Comparison of ENCODE assay signal across 8 cellular contexts in the genomic region with DNA sequence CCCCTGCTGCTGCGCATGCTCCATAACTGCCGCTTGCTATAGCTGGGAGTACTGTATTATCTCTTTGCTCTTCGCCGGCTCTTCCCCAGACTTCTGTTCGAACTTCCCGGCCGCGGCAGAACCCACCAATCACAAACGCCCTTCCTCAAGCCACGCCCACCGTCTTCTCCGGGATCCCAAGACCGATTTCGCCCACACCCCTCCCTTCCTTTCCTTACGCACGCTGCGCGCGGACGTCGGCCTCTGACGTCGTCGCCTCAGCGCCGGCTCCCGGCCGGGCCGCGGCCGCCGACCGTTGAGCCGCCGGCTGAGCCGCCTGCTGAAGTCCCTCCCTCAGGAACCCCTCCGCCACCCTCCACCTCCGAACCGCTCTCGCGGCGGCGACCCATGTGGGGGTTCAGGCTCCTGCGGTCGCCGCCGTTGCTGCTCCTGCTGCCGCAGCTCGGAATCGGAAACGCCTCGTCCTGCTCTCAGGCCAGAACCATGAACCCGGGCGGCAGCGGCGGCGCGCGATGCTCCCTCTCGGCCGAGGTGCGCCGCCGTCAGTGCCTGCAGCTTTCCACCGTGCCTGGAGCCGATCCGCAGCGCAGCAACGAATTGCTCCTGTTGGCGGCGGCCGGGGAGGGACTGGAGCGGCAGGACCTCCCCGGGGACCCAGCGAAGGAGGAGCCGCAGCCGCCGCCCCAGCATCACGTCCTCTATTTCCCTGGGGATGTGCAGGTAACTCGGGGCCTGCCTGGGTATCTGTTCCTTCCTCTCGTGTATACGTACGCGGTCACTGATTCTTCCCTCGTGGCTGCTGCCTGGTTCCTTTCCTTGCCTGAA. TPM values are rescaled to one million over a fixed set of nuclear protein-coding genes. Genes with fewer than 3 reads are reported as not detected.
DNase-seq lines count a peak whose midpoint lies in the region; ATAC-seq lines count a peak whose summit lies in the region.

A gene with protein sequence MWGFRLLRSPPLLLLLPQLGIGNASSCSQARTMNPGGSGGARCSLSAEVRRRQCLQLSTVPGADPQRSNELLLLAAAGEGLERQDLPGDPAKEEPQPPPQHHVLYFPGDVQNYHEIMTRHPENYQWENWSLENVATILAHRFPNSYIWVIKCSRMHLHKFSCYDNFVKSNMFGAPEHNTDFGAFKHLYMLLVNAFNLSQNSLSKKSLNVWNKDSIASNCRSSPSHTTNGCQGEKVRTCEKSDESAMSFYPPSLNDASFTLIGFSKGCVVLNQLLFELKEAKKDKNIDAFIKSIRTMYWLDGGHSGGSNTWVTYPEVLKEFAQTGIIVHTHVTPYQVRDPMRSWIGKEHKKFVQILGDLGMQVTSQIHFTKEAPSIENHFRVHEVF (plus strand): TSS at position 242 of the 825 bp plus-strand sequence. CDS start 146 bp downstream, at position 388.

- H3K4me3 ChIP-seq in CD8-positive, alpha-beta memory T cell (ENCODE audit: low read length), result peak within 1 kb of the TSS; percentile 94

- peaks cover 5 to 20% (median 6%) of the 10 kb centered on the region in 3 donors for H3K36me3 Mint-ChIP-seq in CD8-positive, alpha-beta memory T cell
- no peaks in the 10 kb centered on the region for H3K36me3 Mint-ChIP-seq in effector memory CD8-positive, alpha-beta T cell (ENCODE audit: insufficient read depth)

- CTCF ChIA-PET in CD8-positive, alpha-beta memory T cell (lab: Charles Lee), result interaction anchor here (1.3 kb wide), 1 partner anchor 19 kb away, joined by 3 read pairs; no protein-coding TSS in a partner anchor
- CTCF ChIA-PET in activated CD8-positive, alpha-beta memory T cell treated with anti-CD3 and anti-CD28 coated beads for 36 hours (lab: Charles Lee), result interaction anchor here (0.5 kb wide), 1 partner anchor 659 kb away, joined by 3 read pairs; no protein-coding TSS in a partner anchor

- H3K9me3 ChIP-seq in CD8-positive, alpha-beta memory T cell (ENCODE audit: low read length), result no peaks in the 10 kb centered on the region

- peaks cover 24% of the 10 kb centered on the region for H3K4me1 ChIP-seq in CD8-positive, alpha-beta memory T cell (ENCODE audit: insufficient read depth, low read length)

- peaks cover 35 to 49% (median 48%) of the 10 kb centered on the region in 3 donors for H3K4me1 Mint-ChIP-seq in CD8-positive, alpha-beta memory T cell
- H3K4me1 Mint-ChIP-seq in effector memory CD8-positive, alpha-beta T cell (ENCODE audit: low read depth in 2 of 2), result peaks cover 18 to 34% of the 10 kb centered on the region in 2 donors

- POLR2A ChIA-PET in CD8-positive, alpha-beta memory T cell (lab: Charles Lee), result no interaction called here
- POLR2A ChIA-PET in activated CD8-positive, alpha-beta memory T cell treated with anti-CD3 and anti-CD28 coated beads for 36 hours (lab: Charles Lee), result interaction anchor here (1.1 kb wide), 1 partner anchor 42 kb away, joined by 3 read pairs; no protein-coding TSS in a partner anchor

- ATAC-seq in GM19468 (IDR thresholded peaks at IDR 0.05; ENCODE audit: extremely low read depth, unreplicated experiment), result peak; percentile 89
- ATAC-seq in effector memory CD8-positive, alpha-beta T cell (replicated peaks), result peak; percentile 81

- H3K27ac ChIP-seq in CD8-positive, alpha-beta memory T cell (ENCODE audit: low read depth, low read length), result peak within 1 kb of the TSS; percentile 81

- H3K27ac Mint-ChIP-seq in CD8-positive, alpha-beta memory T cell, result peak within 1 kb of the TSS; percentile 60 to 99 (median 97)
- H3K27ac Mint-ChIP-seq in effector memory CD8-positive, alpha-beta T cell, result peak within 1 kb of the TSS; percentile 90 to 93

- H3K27me3 Mint-ChIP-seq in CD8-positive, alpha-beta memory T cell, result peaks cover 2 to 14% of the 10 kb centered on the region in 2 donors
- H3K27me3 Mint-ChIP-seq in effector memory CD8-positive, alpha-beta T cell, result peaks cover 14 to 18% of the 10 kb centered on the region in 2 donors

- peak within 1 kb of the TSS; percentile 89 to 98 (median 95) for H3K4me3 Mint-ChIP-seq in CD8-positive, alpha-beta memory T cell
- peak within 1 kb of the TSS; percentile 91 to 96 for H3K4me3 Mint-ChIP-seq in effector memory CD8-positive, alpha-beta T cell

- no peaks in the 10 kb centered on the region for H3K9me3 Mint-ChIP-seq in CD8-positive, alpha-beta memory T cell
- no peaks in the 10 kb centered on the region for H3K9me3 Mint-ChIP-seq in effector memory CD8-positive, alpha-beta T cell

- H3K27me3 ChIP-seq in CD8-positive, alpha-beta memory T cell (ENCODE audit: insufficient read depth, low read length, poor library complexity, severe bottlenecking), result no peaks in the 10 kb centered on the region

- DNase-seq in CD8-positive, alpha-beta memory T cell, result peak; percentile 80 to 89 (median 86)
- DNase-seq in HS-5 (ENCODE audit: low read depth) (peak; percentile 98), medulla oblongata (ENCODE audit: extremely low spot score) (peak; percentile 98)
- DNase-seq in NK-92 treated with Interleukin-12 subunit alpha and Interleukin-12 subunit beta, amount 100 ng/mL, for 24 hours (lab: John Stamatoyannopoulos, UW), result peak; percentile 95
- DNase-seq in effector memory CD8-positive, alpha-beta T cell, result peak; percentile 79 to 84 (median 80)
- DNase-seq in stimulated activated CD8-positive, alpha-beta memory T cell treated with anti-CD3 and anti-CD28 coated beads, Interleukin-12 subunit alpha, Interleukin-12 subunit beta, amount 100 ng/mL, for 1 hour (ENCODE audit: low read depth), result peak; percentile 85

- no peaks in the 10 kb centered on the region for H3K36me3 ChIP-seq in CD8-positive, alpha-beta memory T cell (ENCODE audit: insufficient read depth, low read length)

RNA-seq across cellular contexts. Expression of the gene that starts here (rescaled TPM):
- 10 to 100 TPM; 19.8 to 20.9 TPM for total RNA-seq in CD8-positive, alpha-beta memory T cell
- polyA plus RNA-seq in CD8-positive, alpha-beta memory T cell, result 12.9 TPM
- total RNA-seq in activated CD8-positive, alpha-beta memory T cell treated with anti-CD3 and anti-CD28 coated beads for 36 hours, result 10 to 100 TPM; 19.7 to 20.5 TPM

Comparison
In these comparisons a context has a peak if more than half of its experiments do, and no peak if none do; other contexts are left out.
1. Peak in every context shown above with its lines: DNase-seq, ATAC-seq, H3K4me3 ChIP-seq and H3K27ac ChIP-seq.